1 cellular context compared by ENCODE assay signal in genomic region chr1:23222331-23222730, GRCh38.
TF ChIP-seq lines count a peak whose summit lies in the region.

No MANE protein-coding gene starts in this region.

TF ChIP-seq in HepG2, 621 proteins besides CTCF, POLR2A, EP300 and RAD21 (continued from another document):
- TF ChIP-seq, protein P1, sequence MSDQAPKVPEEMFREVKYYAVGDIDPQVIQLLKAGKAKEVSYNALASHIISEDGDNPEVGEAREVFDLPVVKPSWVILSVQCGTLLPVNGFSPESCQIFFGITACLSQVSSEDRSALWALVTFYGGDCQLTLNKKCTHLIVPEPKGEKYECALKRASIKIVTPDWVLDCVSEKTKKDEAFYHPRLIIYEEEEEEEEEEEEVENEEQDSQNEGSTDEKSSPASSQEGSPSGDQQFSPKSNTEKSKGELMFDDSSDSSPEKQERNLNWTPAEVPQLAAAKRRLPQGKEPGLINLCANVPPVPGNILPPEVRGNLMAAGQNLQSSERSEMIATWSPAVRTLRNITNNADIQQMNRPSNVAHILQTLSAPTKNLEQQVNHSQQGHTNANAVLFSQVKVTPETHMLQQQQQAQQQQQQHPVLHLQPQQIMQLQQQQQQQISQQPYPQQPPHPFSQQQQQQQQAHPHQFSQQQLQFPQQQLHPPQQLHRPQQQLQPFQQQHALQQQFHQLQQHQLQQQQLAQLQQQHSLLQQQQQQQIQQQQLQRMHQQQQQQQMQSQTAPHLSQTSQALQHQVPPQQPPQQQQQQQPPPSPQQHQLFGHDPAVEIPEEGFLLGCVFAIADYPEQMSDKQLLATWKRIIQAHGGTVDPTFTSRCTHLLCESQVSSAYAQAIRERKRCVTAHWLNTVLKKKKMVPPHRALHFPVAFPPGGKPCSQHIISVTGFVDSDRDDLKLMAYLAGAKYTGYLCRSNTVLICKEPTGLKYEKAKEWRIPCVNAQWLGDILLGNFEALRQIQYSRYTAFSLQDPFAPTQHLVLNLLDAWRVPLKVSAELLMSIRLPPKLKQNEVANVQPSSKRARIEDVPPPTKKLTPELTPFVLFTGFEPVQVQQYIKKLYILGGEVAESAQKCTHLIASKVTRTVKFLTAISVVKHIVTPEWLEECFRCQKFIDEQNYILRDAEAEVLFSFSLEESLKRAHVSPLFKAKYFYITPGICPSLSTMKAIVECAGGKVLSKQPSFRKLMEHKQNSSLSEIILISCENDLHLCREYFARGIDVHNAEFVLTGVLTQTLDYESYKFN (CRISPR knock-in tag; conservative IDR thresholded peaks at IDR 0.05) = peak; percentile 26; the same call in 1 of the 2 replicates
- TF ChIP-seq FOXA3 (CRISPR knock-in tag; IDR thresholded peaks at IDR 0.05) = peak; percentile 54
- TF ChIP-seq ZNF414 (CRISPR knock-in tag; IDR thresholded peaks at IDR 0.05) = no peak
- TF ChIP-seq ARID5B (CRISPR knock-in tag; IDR thresholded peaks at IDR 0.05) = peak; percentile 68
- peak; percentile 70; the same call in 1 of the 2 replicates for TF ChIP-seq CEBPB (IDR thresholded peaks at IDR 0.05; ENCODE audit: borderline replicate concordance, low read depth, low read length)
- 0 out of 2 replicates have a peak, but pooled peaks have one; percentile 36 for TF ChIP-seq ZNF331 (CRISPR knock-in tag; IDR thresholded peaks at IDR 0.05)
- TF ChIP-seq ZNF713 (CRISPR knock-in tag; IDR thresholded peaks at IDR 0.05) = no peak
- TF ChIP-seq ELF3 (CRISPR knock-in tag; IDR thresholded peaks at IDR 0.05) = 0 out of 2 replicates have a peak, but pooled peaks have one; percentile 15
- TF ChIP-seq ATF7-NPFF (CRISPR knock-in tag; IDR thresholded peaks at IDR 0.05; ENCODE audit: low read depth) = no peak
- peak; percentile 85 for TF ChIP-seq GATAD2A (CRISPR knock-in tag; IDR thresholded peaks at IDR 0.05)
- TF ChIP-seq SOX6 (IDR thresholded peaks at IDR 0.05) = no peak
- TF ChIP-seq SOX6 (CRISPR knock-in tag; IDR thresholded peaks at IDR 0.05) = peak; percentile 43
- peak; percentile 32; the same call in 1 of the 2 replicates for TF ChIP-seq FOSL2 (CRISPR knock-in tag; IDR thresholded peaks at IDR 0.05)
- peak; percentile 75 for TF ChIP-seq MAFF (IDR thresholded peaks at IDR 0.05; ENCODE audit: low read depth, low read length)
- TF ChIP-seq CREB1 (IDR thresholded peaks at IDR 0.05) = no peak
- TF ChIP-seq CREB1 (CRISPR knock-in tag; IDR thresholded peaks at IDR 0.05) = 0 out of 2 replicates have a peak, but pooled peaks have one; percentile 46
TF ChIP-seq in HepG2: peak in this region for 27.
